21 cellular contexts compared by ENCODE assay signal in the genomic region with DNA sequence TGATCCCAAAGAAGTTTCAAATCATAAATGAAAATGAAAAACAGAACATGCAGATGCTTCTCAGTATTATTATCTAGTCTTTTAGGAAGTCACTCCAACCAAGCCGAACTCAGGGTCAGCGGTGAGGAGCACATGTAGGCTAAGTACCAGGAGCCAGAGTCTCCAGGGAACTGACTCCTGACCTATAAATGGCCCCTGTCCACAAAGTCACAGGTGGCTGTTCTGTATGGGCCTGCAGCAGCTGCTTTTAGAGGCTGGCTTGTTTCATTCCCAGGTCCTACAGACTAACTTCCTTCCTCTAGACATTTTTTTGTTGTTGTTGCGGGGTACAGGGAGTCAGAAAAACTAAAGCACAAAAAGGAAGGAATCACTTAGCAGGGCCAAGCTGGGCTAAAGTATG. TPM values are rescaled to one million over a fixed set of nuclear protein-coding genes. Genes with fewer than 3 reads are reported as not detected.
DNase-seq lines count a peak whose midpoint lies in the region; ATAC-seq and TF ChIP-seq lines count a peak whose summit lies in the region.
"Had no signal": no experiment of that assay in that cellular context is flagged by ENCODE, and none has a peak within 500 bp of the region (broad histone marks: within the 10 kb centered on the region; RNA-seq: fewer than 3 reads in every experiment).

No MANE protein-coding gene starts in this region.

- H3K4me3 ChIP-seq in RWPE2 (ENCODE audit: severe bottlenecking) = no peak overlapping the region
- H3K4me3 ChIP-seq in lower lobe of right lung = no peak overlapping the region
- no peak overlapping the region for H3K4me3 ChIP-seq in thyroid gland (replicated peaks in 1 of 3)
- H3K4me3 ChIP-seq: skin epidermis, transverse colon had no signal

- H3K4me1 ChIP-seq in RWPE2 (ENCODE audit: insufficient read depth, poor library complexity, severe bottlenecking) (no peaks in the 10 kb centered on the region), lower lobe of right lung (peaks cover 45% of the 10 kb centered on the region), thyroid gland (peaks cover 38 to 47% of the 10 kb centered on the region in 2 donors)

- no peaks in the 10 kb centered on the region for H3K9me3 ChIP-seq in RWPE2 (ENCODE audit: severe bottlenecking)
- no peaks in the 10 kb centered on the region for H3K9me3 ChIP-seq in lower lobe of right lung
- H3K9me3 ChIP-seq in thyroid gland = no peaks in the 10 kb centered on the region
- H3K9me3 ChIP-seq: transverse colon had no signal

- H3K27me3 ChIP-seq in RWPE2 (ENCODE audit: insufficient read depth, poor library complexity, severe bottlenecking) = no peaks in the 10 kb centered on the region
- H3K27me3 ChIP-seq in lower lobe of right lung (ENCODE audit: low read depth) = no peaks in the 10 kb centered on the region
- no peaks in the 10 kb centered on the region for H3K27me3 ChIP-seq in thyroid gland
- H3K27me3 ChIP-seq: transverse colon had no signal

- no peaks in the 10 kb centered on the region for H3K36me3 ChIP-seq in RWPE2 (ENCODE audit: low read depth)
- H3K36me3 ChIP-seq in lower lobe of right lung = no peaks in the 10 kb centered on the region
- H3K36me3 ChIP-seq in thyroid gland = no peaks in the 10 kb centered on the region
- H3K36me3 ChIP-seq: transverse colon had no signal

- intact Hi-C loops in Right ventricle myocardium inferior (cut with DNase I) (no loop called here), cardiac septum (cut with DNase I) (no loop called here), lower lobe of right lung (cut with DNase I) (no loop called here), thyroid gland (cut with DNase I) (loop anchor here (10.0 kb wide), 1 partner anchor 47 kb away; no protein-coding TSS in a partner anchor)

- DNase-seq in Right ventricle myocardium inferior (ENCODE audit: missing footprints) (no peak), cardiac septum (ENCODE audit: low spot score) (no peak), RWPE2 (ENCODE audit: low spot score) (peak; percentile 38), lower lobe of right lung (no peak), thyroid gland (no peak), NCI-H510A (lab: John Stamatoyannopoulos, UW) (no peak), erythroblast (lab: John Stamatoyannopoulos, UW) (no peak)
- DNase-seq: activated CD4-positive, CD25-positive, alpha-beta regulatory T cell; activated naive CD8-positive, alpha-beta T cell treated with anti-CD3 and anti-CD28 coated beads, Interleukin-2, amount 50 U/mL, for 24 hours; CD4-positive, alpha-beta memory T cell; DMS79 treated with DMSO at 0.1 percent for 48 hours; effector CD4-positive, alpha-beta T cell; hypothalamus; kidney glomerular epithelial cell; NCI-H187; NCI-H446; SHP77 treated with DMSO at 0.1 percent for 48 hours; transverse colon had no signal

- TF ChIP-seq CTCF in RWPE2 (IDR thresholded peaks at IDR 0.05; ENCODE audit: poor library complexity, severe bottlenecking) (no peak), lower lobe of right lung (IDR thresholded peaks at IDR 0.05) (no peak), thyroid gland (IDR thresholded peaks at IDR 0.05) (no peak)

- H3K27ac ChIP-seq in RWPE2 (ENCODE audit: poor library complexity, severe bottlenecking) (no peak overlapping the region), lower lobe of right lung (peak overlapping the region; percentile 27), thyroid gland (peak overlapping the region in 2 of 3 donors; percentile 21 to 66)

- 65 to 84% methylated on average over 3 of the region's 3 CpGs for WGBS in thyroid gland, 2 donors

- TF ChIP-seq POLR2A in thyroid gland (IDR thresholded peaks at IDR 0.05) (no peak), erythroblast (IDR thresholded peaks at IDR 0.05; ENCODE audit: low read length) (no peak)

- ATAC-seq in Right ventricle myocardium inferior (peak; percentile 35), RWPE2 (ENCODE audit: low read depth) (no peak), lower lobe of right lung (no peak), HG03342 (IDR thresholded peaks at IDR 0.05; ENCODE audit: unreplicated experiment) (no peak)
- ATAC-seq: activated naive CD8-positive, alpha-beta T cell treated with anti-CD3 and anti-CD28 coated beads, Interleukin-2, amount 50 U/mL, for 24 hours; activated T-helper 17 cell treated with anti-CD3 and anti-CD28 coated beads, Interleukin-2, amount 50 U/mL, for 72 hours had no signal

RNA-seq across cellular contexts. Expression of a gene that starts 54.6 kb away (rescaled TPM):
- total RNA-seq in Right ventricle myocardium inferior (47.9 TPM), cardiac septum (31.8 TPM), lower lobe of right lung (56.8 TPM), thyroid gland (100 to 1,000 TPM in 2 of 4 donors, 10 to 100 TPM in 2; 47.4 to 105 (median 78.7) TPM)
